ENCODE assay signal across 1 cellular context in genomic region chr5:132962429-132962928, GRCh38.
TF ChIP-seq lines count a peak whose summit lies in the region.

No MANE protein-coding gene starts in this region.

TF ChIP-seq in HEK293, 187 proteins besides CTCF, POLR2A, EP300 and RAD21 (continued from another document and continues in another):
- no peak for TF ChIP-seq AEBP2 (tag by site-specific recombination; IDR thresholded peaks at IDR 0.05; ENCODE audit: borderline replicate concordance)
- no peak; the same call in 1 of the 2 replicates for TF ChIP-seq ZNF391 (tag by site-specific recombination; IDR thresholded peaks at IDR 0.05; ENCODE audit: borderline replicate concordance, low read depth)
- TF ChIP-seq ZBTB48 (tag by site-specific recombination; IDR thresholded peaks at IDR 0.05) = no peak
- TF ChIP-seq ZNF501 (tag by site-specific recombination; IDR thresholded peaks at IDR 0.05) = 0 out of 2 replicates have a peak, but pooled peaks have one; percentile 30
- TF ChIP-seq ZNF174 (tag by site-specific recombination; IDR thresholded peaks at IDR 0.05) = no peak
- TF ChIP-seq ZFP37 (tag by site-specific recombination; IDR thresholded peaks at IDR 0.05) = no peak
- no peak for TF ChIP-seq ZNF214 (tag by site-specific recombination; IDR thresholded peaks at IDR 0.05; ENCODE audit: borderline replicate concordance)
- TF ChIP-seq KLF7 (tag by site-specific recombination; IDR thresholded peaks at IDR 0.05; ENCODE audit: borderline replicate concordance) = no peak
- no peak for TF ChIP-seq GFI1B (tag by site-specific recombination; IDR thresholded peaks at IDR 0.05)
- TF ChIP-seq ZNF704 (tag by site-specific recombination; IDR thresholded peaks at IDR 0.05) = no peak
- no peak for TF ChIP-seq SP3 (tag by site-specific recombination; IDR thresholded peaks at IDR 0.05)
- TF ChIP-seq SP2 (tag by site-specific recombination; IDR thresholded peaks at IDR 0.05) = peak; percentile 57
- no peak for TF ChIP-seq OSR2 (tag by site-specific recombination; IDR thresholded peaks at IDR 0.05)
- no peak for TF ChIP-seq ZNF513 (tag by site-specific recombination; IDR thresholded peaks at IDR 0.05)
- peak; percentile 70 for TF ChIP-seq ZNF341 (tag by site-specific recombination; IDR thresholded peaks at IDR 0.05; ENCODE audit: low read depth)
- no peak for TF ChIP-seq ZBTB44 (tag by site-specific recombination; IDR thresholded peaks at IDR 0.05)
- peak; percentile 58 for TF ChIP-seq ZNF366 (tag by site-specific recombination; conservative IDR thresholded peaks at IDR 0.05)
- TF ChIP-seq HOXC10 (CRISPR knock-in tag; IDR thresholded peaks at IDR 0.05) = no peak
- peak; percentile 85 for TF ChIP-seq ZBTB17 (tag by site-specific recombination; IDR thresholded peaks at IDR 0.05)
- no peak for TF ChIP-seq INSM2 (tag by site-specific recombination; IDR thresholded peaks at IDR 0.05)
- TF ChIP-seq ZNF843 (tag by site-specific recombination; IDR thresholded peaks at IDR 0.05) = no peak
- no peak for TF ChIP-seq ZBTB6 (tag by site-specific recombination; IDR thresholded peaks at IDR 0.05)
- TF ChIP-seq ZFP41 (tag by site-specific recombination; IDR thresholded peaks at IDR 0.05; ENCODE audit: borderline replicate concordance) = no peak
- TF ChIP-seq ZNF26 (tag by site-specific recombination; IDR thresholded peaks at IDR 0.05) = no peak
- TF ChIP-seq ZBTB7A (tag by site-specific recombination; IDR thresholded peaks at IDR 0.05; ENCODE audit: low read depth) = no peak
- no peak for TF ChIP-seq ZBTB49 (tag by site-specific recombination; IDR thresholded peaks at IDR 0.05; ENCODE audit: low read depth)
- peak; percentile 71 for TF ChIP-seq ZBTB21 (tag by site-specific recombination; IDR thresholded peaks at IDR 0.05)
- TF ChIP-seq RBAK (tag by site-specific recombination; IDR thresholded peaks at IDR 0.05) = no peak
- peak; percentile 29 for TF ChIP-seq ZNF692 (tag by site-specific recombination; IDR thresholded peaks at IDR 0.05)
- peak; percentile 43 for TF ChIP-seq ZNF146 (tag by site-specific recombination; IDR thresholded peaks at IDR 0.05)
- no peak for TF ChIP-seq BCL6B (tag by site-specific recombination; IDR thresholded peaks at IDR 0.05)
- no peak for TF ChIP-seq ZNF148 (tag by site-specific recombination; IDR thresholded peaks at IDR 0.05; ENCODE audit: borderline replicate concordance)
- TF ChIP-seq PRDM4 (tag by site-specific recombination; IDR thresholded peaks at IDR 0.05) = no peak
- no peak for TF ChIP-seq ZNF561 (tag by site-specific recombination; IDR thresholded peaks at IDR 0.05; ENCODE audit: borderline replicate concordance)
- TF ChIP-seq GLIS2 (tag by site-specific recombination; IDR thresholded peaks at IDR 0.05) = peak; percentile 26
- TF ChIP-seq ZBTB20 (tag by site-specific recombination; IDR thresholded peaks at IDR 0.05) = peak; percentile 8; the same call in 1 of the 2 replicates
- TF ChIP-seq HOXA7 (CRISPR knock-in tag; IDR thresholded peaks at IDR 0.05; ENCODE audit: borderline replicate concordance) = no peak
- TF ChIP-seq ZSCAN16 (tag by site-specific recombination; IDR thresholded peaks at IDR 0.05) = no peak
- peak; percentile 97 for TF ChIP-seq EGR2 (tag by site-specific recombination; IDR thresholded peaks at IDR 0.05; ENCODE audit: low read depth)
